ENCODE assay signal across 8 cellular contexts in genomic region chr16:29200033-29200661, GRCh38.
DNase-seq lines count a peak whose midpoint lies in the region; ATAC-seq and TF ChIP-seq lines count a peak whose summit lies in the region.
"Not testable (repeated sequence)": the region's sequence is repeated elsewhere in the genome, so short reads cannot be mapped to it uniquely, and the experiment has no call there.

No MANE protein-coding gene starts in this region.

- POLR2A ChIA-PET in RWPE1 (lab: Yijun Ruan, JAX; ENCODE audit: low non-redundant PET) = not testable (repeated sequence)

- not testable (repeated sequence) for H3K9me3 ChIP-seq in heart right ventricle; mucosa of descending colon; smooth muscle cell (replicated peaks; ENCODE audit: low read depth); vagina

- intact Hi-C loops in heart right ventricle (cut with DNase I); mucosa of descending colon (cut with DNase I, micrococcal nuclease); vagina (cut with DNase I): not testable (repeated sequence)

- DNase-seq in GM03348 (ENCODE audit: low spot score) = peak; percentile 42
- not testable (repeated sequence) for DNase-seq in RWPE1 (ENCODE audit: low spot score); smooth muscle cell (lab: John Stamatoyannopoulos, UW; ENCODE audit: unreplicated experiment)
- peak; percentile 70 for DNase-seq in astrocyte of the spinal cord (ENCODE audit: low read depth, low spot score)
- peak; percentile 3 for DNase-seq in epithelial cell of esophagus (ENCODE audit: low read depth)
- DNase-seq in heart right ventricle = peak in 1 of 2 donors; percentile 17
- peak in 1 of 3 donors; percentile 0 for DNase-seq in mucosa of descending colon
- peak in 1 of 2 donors; percentile 88 for DNase-seq in vagina (ENCODE audit: extremely low spot score in 2 of 2)

- H3K4me2 ChIP-seq in smooth muscle cell = peak overlapping the region; percentile 70

- not testable (repeated sequence) for H3K4me3 ChIP-seq in astrocyte of the spinal cord (ENCODE audit: low read depth, low read length); epithelial cell of esophagus (ENCODE audit: low read length); heart right ventricle; mucosa of descending colon; smooth muscle cell; vagina

- not testable (repeated sequence) for H3F3A ChIP-seq in smooth muscle cell (ENCODE audit: low read depth)

- H4K20me1 ChIP-seq in smooth muscle cell (ENCODE audit: low read depth) = not testable (repeated sequence)

- H3K79me2 ChIP-seq in smooth muscle cell (ENCODE audit: low read depth) = not testable (repeated sequence)

- H3K27ac ChIP-seq in RWPE1 (peak overlapping the region; percentile 72), heart right ventricle (peak overlapping the region; percentile 29 to 80 (median 72)), smooth muscle cell (ENCODE audit: low read depth) (peak overlapping the region; percentile 93), vagina (peak overlapping the region; percentile 93)

- not testable (repeated sequence) for TF ChIP-seq POLR2A in vagina (IDR thresholded peaks at IDR 0.05)

- peak in 7 of 8 donors; percentile 34 to 72 (median 51) for ATAC-seq in heart right ventricle
- peak; percentile 5 for ATAC-seq in mucosa of descending colon

- CTCF ChIA-PET in RWPE1 (lab: Yijun Ruan, JAX) = not testable (repeated sequence)

- H3K4me1 ChIP-seq in heart right ventricle = peaks cover 0 to 31% (median 10%) of the 10 kb centered on the region in 9 donors
- H3K4me1 ChIP-seq in mucosa of descending colon (ENCODE audit: low read depth) = not testable (repeated sequence)
- peaks cover 17% of the 10 kb centered on the region for H3K4me1 ChIP-seq in smooth muscle cell (ENCODE audit: low read depth)
- peaks cover 38% of the 10 kb centered on the region for H3K4me1 ChIP-seq in vagina

- not testable (repeated sequence) for H2AFZ ChIP-seq in smooth muscle cell (ENCODE audit: low read depth)

- H3K36me3 ChIP-seq in heart right ventricle; mucosa of descending colon (ENCODE audit: low read depth); smooth muscle cell (ENCODE audit: low read depth); vagina: not testable (repeated sequence)

- peak overlapping the region; percentile 56 for H3K9ac ChIP-seq in smooth muscle cell (ENCODE audit: low read depth)

- not testable (repeated sequence) for H3K27me3 ChIP-seq in heart right ventricle; smooth muscle cell (ENCODE audit: low read depth); vagina

- not testable (repeated sequence) for TF ChIP-seq CTCF in RWPE1 (conservative IDR thresholded peaks at IDR 0.05; ENCODE audit: low read depth); astrocyte of the spinal cord (IDR thresholded peaks at IDR 0.05; ENCODE audit: low read depth, low read length); epithelial cell of esophagus (IDR thresholded peaks at IDR 0.05; ENCODE audit: insufficient read depth, low read depth, low read length, missing control alignments); heart right ventricle (IDR thresholded peaks at IDR 0.05); mucosa of descending colon (IDR thresholded peaks at IDR 0.05); smooth muscle cell (IDR thresholded peaks at IDR 0.05; ENCODE audit: borderline replicate concordance, insufficient read depth, poor library complexity, severe bottlenecking); vagina (IDR thresholded peaks at IDR 0.05)

- WGBS in heart right ventricle, 2 donors = 64 to 71% methylated on average over 11 of the region's 13 CpGs
- WGBS in smooth muscle cell (ENCODE audit: low lambda C conversion rate) = 53% methylated on average over 13 of the region's 13 CpGs

- in situ Hi-C loops in astrocyte of the spinal cord (cut with HindIII; ENCODE audit: low sequenced_read_pairs) = not testable (repeated sequence)
